27 cellular contexts compared by ENCODE assay signal in the genomic region with DNA sequence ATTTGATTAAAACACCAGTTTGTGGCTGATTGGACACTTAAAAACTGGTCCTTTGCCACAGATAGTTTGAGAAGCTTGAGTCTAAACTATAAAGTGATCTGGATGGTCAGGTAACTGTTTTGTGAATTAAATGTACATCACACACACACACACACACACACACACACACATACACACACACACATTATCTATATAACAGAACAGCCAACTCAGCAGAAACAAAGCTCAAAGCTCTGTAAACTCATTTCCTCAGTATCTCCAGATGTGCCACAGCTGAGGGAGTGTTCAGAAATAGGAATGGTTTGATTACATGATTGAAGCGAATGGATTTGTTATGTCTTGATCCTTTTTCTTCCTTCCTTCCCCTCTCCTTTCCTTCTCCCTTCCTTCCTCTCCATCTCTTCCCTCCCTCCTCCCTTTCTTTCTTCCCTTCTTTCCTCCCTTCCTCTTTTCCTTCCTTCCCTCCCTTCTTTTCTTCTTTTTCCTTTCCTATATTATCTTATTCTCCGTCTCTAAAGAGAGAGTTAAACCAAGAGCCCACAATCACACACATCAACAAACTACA.
"Had no signal": no experiment of that assay in that cellular context is flagged by ENCODE, and none has a peak within 500 bp of the region (broad histone marks: within the 10 kb centered on the region; RNA-seq: fewer than 3 reads in every experiment).

No MANE protein-coding gene starts in this region.

- H3K4me1 ChIP-seq: lower lobe of right lung, pancreas, prostate gland, sigmoid colon, spleen, suprapubic skin, upper lobe of right lung had no signal

- H3K27ac Mint-ChIP-seq: naive thymus-derived CD4-positive, alpha-beta T cell; natural killer cell treated with Interleukin-12 subunit alpha and Interleukin-12 subunit beta and Interleukin-15 and Interleukin-18, amount 100 ng/mL, for 72 hours; stimulated activated effector memory CD8-positive, alpha-beta T cell treated with anti-CD3 and anti-CD28 coated beads, Interleukin-12 subunit alpha, Interleukin-12 subunit beta, amount 100 ng/mL, for 72 hours; stimulated activated naive CD8-positive, alpha-beta T cell treated with anti-CD3 and anti-CD28 coated beads, Interleukin-15, Interleukin-2, amounts not matched to agents 100 ng/mL and 50 ng/mL, for 24 hours had no signal

- H3K27ac ChIP-seq: hepatocyte, lower lobe of right lung, pancreas, prostate gland, sigmoid colon, spleen, suprapubic skin, thoracic aorta, tibial artery, upper lobe of right lung had no signal

- H3K4me2 ChIP-seq: hepatocyte had no signal

- FAIRE-seq: pancreas, small intestine, urothelium cell line had no signal

- H3K79me2 ChIP-seq: hepatocyte had no signal

- ATAC-seq: lower lobe of right lung; naive thymus-derived CD4-positive, alpha-beta T cell; natural killer cell treated with Interleukin-12 subunit alpha and Interleukin-12 subunit beta and Interleukin-15 and Interleukin-18, amount 100 ng/mL, for 72 hours; pancreas; right cardiac atrium; stimulated activated effector memory CD8-positive, alpha-beta T cell treated with anti-CD3 and anti-CD28 coated beads, Interleukin-12 subunit alpha, Interleukin-12 subunit beta, amount 100 ng/mL, for 72 hours; upper lobe of right lung had no signal

- DNase-seq: islet precursor cell; lower lobe of right lung; mammary epithelial cell; mesenchymal stem cell; naive thymus-derived CD4-positive, alpha-beta T cell; nucleus accumbens; pancreas; posterior cingulate gyrus; retina; right cardiac atrium; sigmoid colon; small intestine; spleen; stimulated activated CD4-positive, alpha-beta T cell treated with anti-CD3 and anti-CD28 coated beads, Interleukin-4, amount 100 ng/mL, for 24 hours; stimulated activated naive CD4-positive, alpha-beta T cell; tibial artery; trophoblast cell; upper lobe of right lung had no signal

- H3K4me1 Mint-ChIP-seq: stimulated activated effector memory CD8-positive, alpha-beta T cell treated with anti-CD3 and anti-CD28 coated beads, Interleukin-12 subunit alpha, Interleukin-12 subunit beta, amount 100 ng/mL, for 72 hours had no signal

- H3K9me3 ChIP-seq: lower lobe of right lung, pancreas, prostate gland, sigmoid colon, spleen, suprapubic skin, thoracic aorta, tibial artery, upper lobe of right lung had no signal

- H3K36me3 ChIP-seq: lower lobe of right lung, pancreas, prostate gland, sigmoid colon, spleen, suprapubic skin, thoracic aorta, tibial artery, upper lobe of right lung had no signal

- H3K27me3 ChIP-seq: hepatocyte, pancreas, suprapubic skin, tibial artery, upper lobe of right lung had no signal

- H2AFZ ChIP-seq: hepatocyte had no signal

- H3K9me3 Mint-ChIP-seq: naive thymus-derived CD4-positive, alpha-beta T cell; natural killer cell treated with Interleukin-12 subunit alpha and Interleukin-12 subunit beta and Interleukin-15 and Interleukin-18, amount 100 ng/mL, for 72 hours; neural crest cell; stimulated activated effector memory CD8-positive, alpha-beta T cell treated with anti-CD3 and anti-CD28 coated beads, Interleukin-12 subunit alpha, Interleukin-12 subunit beta, amount 100 ng/mL, for 72 hours; stimulated activated naive CD8-positive, alpha-beta T cell treated with anti-CD3 and anti-CD28 coated beads, Interleukin-15, Interleukin-2, amounts not matched to agents 100 ng/mL and 50 ng/mL, for 24 hours had no signal

- H3K36me3 Mint-ChIP-seq: naive thymus-derived CD4-positive, alpha-beta T cell; natural killer cell treated with Interleukin-12 subunit alpha and Interleukin-12 subunit beta and Interleukin-15 and Interleukin-18, amount 100 ng/mL, for 72 hours; stimulated activated effector memory CD8-positive, alpha-beta T cell treated with anti-CD3 and anti-CD28 coated beads, Interleukin-12 subunit alpha, Interleukin-12 subunit beta, amount 100 ng/mL, for 72 hours had no signal

- H3K4me3 Mint-ChIP-seq: naive thymus-derived CD4-positive, alpha-beta T cell; natural killer cell treated with Interleukin-12 subunit alpha and Interleukin-12 subunit beta and Interleukin-15 and Interleukin-18, amount 100 ng/mL, for 72 hours; neural crest cell; stimulated activated effector memory CD8-positive, alpha-beta T cell treated with anti-CD3 and anti-CD28 coated beads, Interleukin-12 subunit alpha, Interleukin-12 subunit beta, amount 100 ng/mL, for 72 hours; stimulated activated naive CD8-positive, alpha-beta T cell treated with anti-CD3 and anti-CD28 coated beads, Interleukin-15, Interleukin-2, amounts not matched to agents 100 ng/mL and 50 ng/mL, for 24 hours had no signal

- H3K4me3 ChIP-seq: hepatocyte, lower lobe of right lung, pancreas, prostate gland, sigmoid colon, spleen, suprapubic skin, thoracic aorta, tibial artery, upper lobe of right lung had no signal
